Comparison of ENCODE assay signal across 29 cellular contexts in genomic region chr11:30133308-30133707, GRCh38.
"Had no signal": no experiment of that assay in that cellular context is flagged by ENCODE, and none has a peak within 500 bp of the region (broad histone marks: within the 10 kb centered on the region; RNA-seq: fewer than 3 reads in every experiment).

No MANE protein-coding gene starts in this region.

- H3K4me3 ChIP-seq: neural progenitor cell, ovary, psoas muscle, right lobe of liver, sigmoid colon, spleen, stomach, suprapubic skin, testis, tibial artery, upper lobe of left lung, vagina had no signal

- H3K27me3 ChIP-seq: neural progenitor cell, ovary, right lobe of liver, sigmoid colon, spleen, stomach, suprapubic skin, testis, tibial artery, upper lobe of left lung, vagina had no signal

- DNase-seq: naive B cell; naive thymus-derived CD8-positive, alpha-beta T cell; occipital lobe; ovary; posterior cingulate gyrus; psoas muscle; right cardiac atrium; right lobe of liver; sigmoid colon; small intestine; spleen; stimulated activated CD4-positive, alpha-beta T cell treated with anti-CD3 and anti-CD28 coated beads, Interleukin-12 subunit alpha, Interleukin-12 subunit beta, amount 100 ng/mL, for 4 hours; stimulated activated CD4-positive, alpha-beta T cell treated with anti-CD3 and anti-CD28 coated beads, Interleukin-1b, Interleukin-23, amount 100 ng/mL, for 48 hours; stimulated activated CD4-positive, alpha-beta T cell treated with anti-CD3 and anti-CD28 coated beads, Interleukin-4, amount 100 ng/mL, for 1 hour; stimulated activated CD4-positive, alpha-beta T cell treated with anti-CD3 and anti-CD28 coated beads, Interleukin-4, amount 100 ng/mL, for 4 hours; stimulated activated CD8-positive, alpha-beta memory T cell treated with anti-CD3 and anti-CD28 coated beads, Interleukin-4, amount 100 ng/mL, for 48 hours; stimulated activated naive CD4-positive, alpha-beta T cell treated with Interleukin-2 at 50 U/mL for 16 hours; stomach; substantia nigra; testis; tibial artery; trophoblast cell; upper lobe of left lung had no signal

- ATAC-seq: naive thymus-derived CD8-positive, alpha-beta T cell; natural killer cell treated with Interleukin-12 subunit alpha and Interleukin-12 subunit beta and Interleukin-15 and Interleukin-18, amount 100 ng/mL, for 72 hours; psoas muscle; right cardiac atrium; right lobe of liver; stimulated activated memory B cell treated with anti-CD40 and anti-IgM and Interleukin-4, amounts not matched to agents 10 μg/mL and 1 μg/mL and 100 μg/mL, for 72 hours had no signal

- H2AFZ ChIP-seq: neural progenitor cell, parathyroid adenoma had no signal

- H3K27ac ChIP-seq: neural progenitor cell, ovary, parathyroid adenoma, psoas muscle, right lobe of liver, sigmoid colon, spleen, suprapubic skin, testis, tibial artery, upper lobe of left lung, vagina had no signal

- H3K79me2 ChIP-seq: parathyroid adenoma had no signal

- H3K4me1 ChIP-seq: neural progenitor cell, psoas muscle, right lobe of liver, sigmoid colon, spleen, suprapubic skin, testis, upper lobe of left lung, vagina had no signal

- H3K9ac ChIP-seq: neural progenitor cell, parathyroid adenoma had no signal

- H3K4me2 ChIP-seq: neural progenitor cell had no signal

- H3K9me3 ChIP-seq: ovary, psoas muscle, right lobe of liver, sigmoid colon, spleen, stomach, suprapubic skin, testis, tibial artery, upper lobe of left lung, vagina had no signal

- H3K36me3 ChIP-seq: neural progenitor cell, ovary, right lobe of liver, sigmoid colon, spleen, stomach, suprapubic skin, tibial artery, upper lobe of left lung, vagina had no signal
